In the genomic region with DNA sequence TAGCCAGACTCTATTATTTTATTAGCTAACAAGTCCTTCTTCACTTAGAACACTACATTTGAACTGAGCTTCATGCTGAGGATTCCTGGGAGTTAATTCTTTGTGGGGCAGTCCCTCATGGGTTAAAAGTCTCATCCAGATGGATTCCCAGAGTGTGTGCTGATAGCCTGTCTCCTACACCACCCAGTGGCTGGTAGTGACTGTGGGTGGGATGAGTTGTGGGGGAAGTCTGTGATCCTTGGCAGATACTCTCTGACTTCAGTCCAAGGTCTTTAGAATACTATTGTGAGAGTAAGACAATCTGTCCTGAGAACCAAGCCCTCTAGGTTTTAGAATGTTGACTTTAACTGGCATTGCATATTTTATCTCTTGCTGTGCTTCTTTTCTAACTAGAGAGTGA, we compare ENCODE assay signal across 10 cellular contexts. TPM values are rescaled to one million over a fixed set of nuclear protein-coding genes. Genes with fewer than 3 reads are reported as not detected.
A peak's percentile ranks its signal among the peaks of the same experiment; 100 is the strongest.
DNase-seq lines count a peak whose midpoint lies in the region; ATAC-seq, FAIRE-seq and TF ChIP-seq lines count a peak whose summit lies in the region.
"Had no signal": no experiment of that assay in that cellular context is flagged by ENCODE, and none has a peak within 500 bp of the region (broad histone marks: within the 10 kb centered on the region; RNA-seq: fewer than 3 reads in every experiment).

No MANE protein-coding gene starts in this region.

- DNase-seq in A549 (ENCODE audit: low read depth in 1 of 2, low spot score in 1 of 2), result peak in 1 of 2 experiments; percentile 35
- DNase-seq in LHCN-M2 (ENCODE audit: low read depth), result peak; percentile 74
- no peak for DNase-seq in chondrocyte (ENCODE audit: low spot score)
- DNase-seq in T-helper 1 cell, result no peak
- DNase-seq in activated naive CD8-positive, alpha-beta T cell treated with anti-CD3 and anti-CD28 coated beads, Interleukin-2, amount 50 U/mL, for 24 hours, result no peak
- DNase-seq: activated naive CD4-positive, alpha-beta T cell treated with anti-CD3 and anti-CD28 coated beads, Interleukin-2, amount 10 ng/mL, durations not matched to agents 7 days and 5 days; T-helper 17 cell had no signal

- no peak overlapping the region for H3K4me3 ChIP-seq in A549

- ATAC-seq in A549, result peak; percentile 58 to 85; a peak in 4 of 6 replicates
- no peak for ATAC-seq in HG02884 (IDR thresholded peaks at IDR 0.05; ENCODE audit: unreplicated experiment)
- no peak for ATAC-seq in HG03175 (IDR thresholded peaks at IDR 0.05; ENCODE audit: unreplicated experiment)
- ATAC-seq in activated naive CD8-positive, alpha-beta T cell treated with anti-CD3 and anti-CD28 coated beads, Interleukin-2, amount 50 U/mL, for 24 hours, result no peak
- ATAC-seq: T-helper 17 cell had no signal

- CTCF ChIA-PET in A549 (lab: Yijun Ruan, JAX), result interaction anchor here (1.0 to 1.1 kb wide), 2 partner anchors 12 to 27 kb away, joined by 3 read pairs; no protein-coding TSS in a partner anchor

- H3K4me3 Mint-ChIP-seq in chondrocyte (ENCODE audit: unreplicated experiment), result no peak overlapping the region
- H3K4me3 Mint-ChIP-seq in activated naive CD8-positive, alpha-beta T cell treated with anti-CD3 and anti-CD28 coated beads, Interleukin-2, amount 50 U/mL, for 24 hours, result no peak overlapping the region
- H3K4me3 Mint-ChIP-seq: activated naive CD4-positive, alpha-beta T cell treated with anti-CD3 and anti-CD28 coated beads, Interleukin-2, amount 10 ng/mL, durations not matched to agents 7 days and 5 days; T-helper 17 cell had no signal

- POLR2A ChIA-PET in A549 (lab: Yijun Ruan, JAX), result no interaction called here

- no peaks in the 10 kb centered on the region for H3K9me3 ChIP-seq in A549

- 0 out of 5 replicates have a peak, but pooled peaks of 1 of the 2 experiments have one; percentile 11 for TF ChIP-seq RAD21 in A549 (conservative IDR thresholded peaks at IDR 0.05 in 1 of 2, IDR thresholded peaks at IDR 0.05 in 1 of 2)

- TF ChIP-seq EP300 in A549 (IDR thresholded peaks at IDR 0.05), result no peak

- H3K4me2 ChIP-seq in A549, result no peak overlapping the region; the same call in 2 of the 3 replicates

- H3K27ac Mint-ChIP-seq in chondrocyte (ENCODE audit: unreplicated experiment), result peak overlapping the region; percentile 75
- H3K27ac Mint-ChIP-seq in activated naive CD8-positive, alpha-beta T cell treated with anti-CD3 and anti-CD28 coated beads, Interleukin-2, amount 50 U/mL, for 24 hours, result no peak overlapping the region
- H3K27ac Mint-ChIP-seq: activated naive CD4-positive, alpha-beta T cell treated with anti-CD3 and anti-CD28 coated beads, Interleukin-2, amount 10 ng/mL, durations not matched to agents 7 days and 5 days; T-helper 17 cell had no signal

- H3K27ac ChIP-seq in A549, result no peak overlapping the region; a peak in 1 of 6 replicates
- H3K27ac ChIP-seq in layer of hippocampus (ENCODE audit: low read depth, low read length), result peak overlapping the region; percentile 69

- H3K9me3 Mint-ChIP-seq in chondrocyte (ENCODE audit: low read depth), result no peaks in the 10 kb centered on the region
- H3K9me3 Mint-ChIP-seq in activated naive CD8-positive, alpha-beta T cell treated with anti-CD3 and anti-CD28 coated beads, Interleukin-2, amount 50 U/mL, for 24 hours, result no peaks in the 10 kb centered on the region
- H3K9me3 Mint-ChIP-seq: activated naive CD4-positive, alpha-beta T cell treated with anti-CD3 and anti-CD28 coated beads, Interleukin-2, amount 10 ng/mL, durations not matched to agents 7 days and 5 days had no signal

- peaks cover 20% of the 10 kb centered on the region for H3K4me1 ChIP-seq in A549

- no peak for FAIRE-seq in A549 (lab: Jason Lieb, UNC)

- no peaks in the 10 kb centered on the region for H3K27me3 Mint-ChIP-seq in chondrocyte (ENCODE audit: low read depth)
- no peaks in the 10 kb centered on the region for H3K27me3 Mint-ChIP-seq in activated naive CD8-positive, alpha-beta T cell treated with anti-CD3 and anti-CD28 coated beads, Interleukin-2, amount 50 U/mL, for 24 hours
- H3K27me3 Mint-ChIP-seq: activated naive CD4-positive, alpha-beta T cell treated with anti-CD3 and anti-CD28 coated beads, Interleukin-2, amount 10 ng/mL, durations not matched to agents 7 days and 5 days had no signal

- no peak for TF ChIP-seq POLR2A in A549 (IDR thresholded peaks at IDR 0.05; ENCODE audit: low read length)

- H3K27me3 ChIP-seq in layer of hippocampus (ENCODE audit: control insufficient read depth, insufficient read depth, low read length), result no peaks in the 10 kb centered on the region

- no peak for TF ChIP-seq CTCF in A549 (IDR thresholded peaks at IDR 0.05)
- peak; percentile 72 for TF ChIP-seq CTCF in chondrocyte (IDR thresholded peaks at IDR 0.05)

- no peaks in the 10 kb centered on the region for H3K36me3 Mint-ChIP-seq in chondrocyte (ENCODE audit: low read depth)
- H3K36me3 Mint-ChIP-seq in activated naive CD8-positive, alpha-beta T cell treated with anti-CD3 and anti-CD28 coated beads, Interleukin-2, amount 50 U/mL, for 24 hours (ENCODE audit: low read depth), result no peaks in the 10 kb centered on the region
- H3K36me3 Mint-ChIP-seq: activated naive CD4-positive, alpha-beta T cell treated with anti-CD3 and anti-CD28 coated beads, Interleukin-2, amount 10 ng/mL, durations not matched to agents 7 days and 5 days had no signal

- H3K4me1 Mint-ChIP-seq in chondrocyte (ENCODE audit: low read depth), result peaks cover 46% of the 10 kb centered on the region
- peaks cover 2% of the 10 kb centered on the region for H3K4me1 Mint-ChIP-seq in activated naive CD8-positive, alpha-beta T cell treated with anti-CD3 and anti-CD28 coated beads, Interleukin-2, amount 50 U/mL, for 24 hours
- H3K4me1 Mint-ChIP-seq: activated naive CD4-positive, alpha-beta T cell treated with anti-CD3 and anti-CD28 coated beads, Interleukin-2, amount 10 ng/mL, durations not matched to agents 7 days and 5 days had no signal

TF ChIP-seq in A549, 52 proteins besides CTCF, POLR2A, EP300 and RAD21 (continues in another document):
- TF ChIP-seq NPAS2 (CRISPR knock-in tag; IDR thresholded peaks at IDR 0.05; ENCODE audit: borderline replicate concordance), result no peak
- TF ChIP-seq SREBF2 (IDR thresholded peaks at IDR 0.05), result no peak
- no peak for TF ChIP-seq SMC3 (IDR thresholded peaks at IDR 0.05)
- TF ChIP-seq CEBPB (IDR thresholded peaks at IDR 0.05), result no peak
- no peak for TF ChIP-seq ZC3H11A (IDR thresholded peaks at IDR 0.05)
- TF ChIP-seq RFX5 (IDR thresholded peaks at IDR 0.05), result no peak
- TF ChIP-seq CBX8 (IDR thresholded peaks at IDR 0.05), result no peak
- TF ChIP-seq ZFP36 (IDR thresholded peaks at IDR 0.05; ENCODE audit: borderline replicate concordance, partially characterized antibody), result no peak
- TF ChIP-seq HDAC2 (IDR thresholded peaks at IDR 0.05), result no peak
- TF ChIP-seq MAZ (IDR thresholded peaks at IDR 0.05; ENCODE audit: borderline replicate concordance, low read depth, low read length), result no peak
- no peak for TF ChIP-seq REST (IDR thresholded peaks at IDR 0.05)
- no peak for TF ChIP-seq TP53 (CRISPR knock-in tag; IDR thresholded peaks at IDR 0.05)
- no peak for TF ChIP-seq E2F6 (IDR thresholded peaks at IDR 0.05; ENCODE audit: borderline replicate concordance, low read depth)
- TF ChIP-seq BCL3 (IDR thresholded peaks at IDR 0.05), result no peak

RNA-seq across cellular contexts. Expression of gene AKAP6, which starts 37.2 kb away (rescaled TPM):
- polyA plus RNA-seq in A549 (2011; rRNA removed) (1.6 and 1.9 TPM in 2 replicates), A549 (2017; fragmentation: RNase III; extraction: RNeasy Plus Mini Kit Qiagen cat#74134 plus additional on column Dnase treatment) (0.22 to 0.37 TPM (median 0.27 TPM) in 3 replicates)
- polyA plus RNA-seq in A549 (2012; cell fraction: cytosol; rRNA removed), result 0.22 and 0.29 TPM in 2 replicates
- polyA plus RNA-seq in A549 (2012; cell fraction: nucleus; rRNA removed), result 0.21 and 1.00 TPM in 2 replicates
- polyA minus RNA-seq in A549 (2011; rRNA and poly(A)+ RNA removed), result 6.7 and 11.2 TPM in 2 replicates
- total RNA-seq in LHCN-M2 (2014; rRNA removed) (1.8 and 2.7 TPM in 2 replicates), chondrocyte (3.5 to 4.3 TPM (median 3.6 TPM) in 3 replicates)
- polyA plus RNA-seq in LHCN-M2 (2012), result 1.2 TPM

Comparison
In these comparisons a context has a peak if more than half of its experiments do, and no peak if none do; other contexts are left out.
1. ATAC-seq: peak in A549 (2 of 2); none in HG02884 (single experiment), HG03175 (single experiment) and activated naive CD8-positive, alpha-beta T cell treated with anti-CD3 and anti-CD28 coated beads, Interleukin-2, amount 50 U/mL, for 24 hours (single experiment).